ENCODE assay signal across 9 cellular contexts in the genomic region with DNA sequence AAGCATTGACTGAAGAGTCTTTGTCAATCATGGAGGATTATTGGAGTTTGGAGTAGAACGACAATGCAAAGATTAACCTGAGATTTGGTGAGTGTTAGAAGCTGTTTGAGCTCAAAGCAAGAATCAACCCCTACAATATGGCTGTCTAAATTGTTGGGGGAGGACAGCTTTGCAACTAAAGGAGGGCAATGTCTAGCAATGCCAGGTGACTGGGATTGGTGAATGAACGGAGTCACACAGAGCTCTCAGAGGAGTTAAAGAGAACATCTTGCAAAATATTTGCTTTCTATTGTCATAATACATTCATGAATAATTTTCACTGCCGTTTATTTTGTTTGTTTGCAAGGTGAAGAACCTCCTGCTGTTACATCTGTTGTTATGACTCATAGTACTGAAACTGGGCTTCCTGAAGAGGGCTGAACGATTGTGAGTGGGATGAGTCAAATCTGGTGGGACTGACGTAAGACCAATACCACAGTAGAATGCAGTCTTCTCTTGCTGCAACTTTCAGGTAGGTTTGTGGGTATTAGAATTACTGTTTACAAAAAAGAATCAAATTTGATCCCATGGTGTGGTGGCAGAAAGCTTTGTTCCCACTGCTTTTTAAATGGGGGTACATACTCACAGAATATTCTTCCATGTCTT.
DNase-seq lines count a peak whose midpoint lies in the region; ATAC-seq, FAIRE-seq and TF ChIP-seq lines count a peak whose summit lies in the region.
"Had no signal": no experiment of that assay in that cellular context is flagged by ENCODE, and none has a peak within 500 bp of the region (broad histone marks: within the 10 kb centered on the region; RNA-seq: fewer than 3 reads in every experiment).

No MANE protein-coding gene starts in this region.

- intact Hi-C loops in natural killer cell (cut with micrococcal nuclease): no loop called here

- in situ Hi-C loops in ACHN (cut with HindIII; ENCODE audit: low pct_ligation_motif_present, low pct_unique_long_range_greater_than_20kb, low sequenced_read_pairs): no loop called here

- H3K27me3 Mint-ChIP-seq in activated T-helper 17 cell treated with anti-CD3 and anti-CD28 coated beads, Interleukin-2, amount 50 U/mL, for 72 hours: peaks cover 17% of the 10 kb centered on the region
- H3K27me3 Mint-ChIP-seq in natural killer cell (ENCODE audit: low read depth in 2 of 2): peaks cover 0 to 7% of the 10 kb centered on the region in 2 donors

- peak overlapping the region; percentile 74 for H3K27ac Mint-ChIP-seq in activated T-helper 17 cell treated with anti-CD3 and anti-CD28 coated beads, Interleukin-2, amount 50 U/mL, for 72 hours
- H3K27ac Mint-ChIP-seq in natural killer cell: peak overlapping the region; percentile 57 to 76

- peaks cover 5% of the 10 kb centered on the region for H3K4me1 Mint-ChIP-seq in activated T-helper 17 cell treated with anti-CD3 and anti-CD28 coated beads, Interleukin-2, amount 50 U/mL, for 72 hours
- H3K4me1 Mint-ChIP-seq in natural killer cell: peaks cover 0 to 8% of the 10 kb centered on the region in 2 donors

- TF ChIP-seq CTCF in natural killer cell (IDR thresholded peaks at IDR 0.05): no peak

- peak; percentile 91 for ATAC-seq in HG02588 (IDR thresholded peaks at IDR 0.05; ENCODE audit: unreplicated experiment)
- peak; percentile 94 for ATAC-seq in activated T-helper 17 cell treated with anti-CD3 and anti-CD28 coated beads, Interleukin-2, amount 50 U/mL, for 72 hours (replicated peaks)
- ATAC-seq in natural killer cell: peak; percentile 72 to 92 (median 87)

- H3K4me3 Mint-ChIP-seq in activated T-helper 17 cell treated with anti-CD3 and anti-CD28 coated beads, Interleukin-2, amount 50 U/mL, for 72 hours: peak overlapping the region; percentile 37
- H3K4me3 Mint-ChIP-seq in natural killer cell: no peak overlapping the region

- DNase-seq in ACHN: peak; percentile 80
- DNase-seq in GM12891 (ENCODE audit: insufficient read length, low spot score): peak; percentile 18
- DNase-seq in NAMALWA (ENCODE audit: low spot score): peak; percentile 71
- DNase-seq in natural killer cell: no peak
- no peak for DNase-seq in HUDEP-2 (lab: John Stamatoyannopoulos, UW; ENCODE audit: unreplicated experiment in 76 of 76)
- DNase-seq in activated T-cell treated with anti-CD3 and anti-CD28 coated beads, Interleukin-2, amount 50 U/mL, for 1 hour: no peak

- no peaks in the 10 kb centered on the region for H3K36me3 Mint-ChIP-seq in activated T-helper 17 cell treated with anti-CD3 and anti-CD28 coated beads, Interleukin-2, amount 50 U/mL, for 72 hours (ENCODE audit: low read depth)
- no peaks in the 10 kb centered on the region for H3K36me3 Mint-ChIP-seq in natural killer cell

- TF ChIP-seq POLR2A in GM12891 (IDR thresholded peaks at IDR 0.05; ENCODE audit: low read depth, low read length): no peak

- H3K9me3 Mint-ChIP-seq in activated T-helper 17 cell treated with anti-CD3 and anti-CD28 coated beads, Interleukin-2, amount 50 U/mL, for 72 hours: no peaks in the 10 kb centered on the region
- no peaks in the 10 kb centered on the region for H3K9me3 Mint-ChIP-seq in natural killer cell

- FAIRE-seq in GM12891 (lab: Jason Lieb, UNC): peak; percentile 94
- FAIRE-seq: frontal cortex had no signal

TF ChIP-seq in GM12891, 5 proteins besides CTCF, POLR2A, EP300 and RAD21:
- TF ChIP-seq PAX5 (IDR thresholded peaks at IDR 0.05; ENCODE audit: insufficient read depth, low read length, severe bottlenecking) (no peak), POLR2AphosphoS5 (IDR thresholded peaks at IDR 0.05; ENCODE audit: low read depth, low read length) (no peak), SPI1 (IDR thresholded peaks at IDR 0.05; ENCODE audit: low read depth, low read length) (peak; percentile 8; the same call in 1 of the 2 replicates), POU2F2 (IDR thresholded peaks at IDR 0.05; ENCODE audit: low read depth, low read length) (peak; percentile 89), TAF1 (IDR thresholded peaks at IDR 0.05; ENCODE audit: low read depth, low read length) (no peak)

Comparison
In these comparisons a context has a peak if more than half of its experiments do, and no peak if none do; other contexts are left out.
1. DNase-seq: peak in ACHN (single experiment), GM12891 (single experiment) and NAMALWA (single experiment); none in natural killer cell (single experiment), HUDEP-2 (0 of 76) and activated T-cell treated with anti-CD3 and anti-CD28 coated beads, Interleukin-2, amount 50 U/mL, for 1 hour (single experiment).
2. Peak in every context shown above with its lines, with median percentiles within 50 percentile points of each other: ATAC-seq.